Comparison of ENCODE assay signal across 8 cellular contexts in genomic region chr17:59842901-59843652, GRCh38. TPM values are rescaled to one million over a fixed set of nuclear protein-coding genes. Genes with fewer than 3 reads are reported as not detected.
DNase-seq lines count a peak whose midpoint lies in the region; ATAC-seq and TF ChIP-seq lines count a peak whose summit lies in the region.

No MANE protein-coding gene starts in this region.

- H3K4me3 Mint-ChIP-seq in osteocyte (ENCODE audit: unreplicated experiment), result peak overlapping the region; percentile 99

- no peaks in the 10 kb centered on the region for H3K9me3 Mint-ChIP-seq in osteocyte (ENCODE audit: unreplicated experiment)

- peaks cover 41% of the 10 kb centered on the region for H3K36me3 Mint-ChIP-seq in osteocyte (ENCODE audit: unreplicated experiment)

- peaks cover 60% of the 10 kb centered on the region for H3K4me1 Mint-ChIP-seq in osteocyte (ENCODE audit: unreplicated experiment)

- TF ChIP-seq CTCF in GM12865 (IDR thresholded peaks at IDR 0.05; ENCODE audit: insufficient read depth, low read depth, low read length, missing control alignments) (no peak), osteocyte (IDR thresholded peaks at IDR 0.05) (no peak)

- DNase-seq in GM12865 (ENCODE audit: low read depth) (peak; percentile 91), osteocyte (ENCODE audit: extremely low spot score, unreplicated experiment) (peak; percentile 93), SHP77 (lab: John Stamatoyannopoulos, UW) (no peak), NCI-H128 (lab: John Stamatoyannopoulos, UW; ENCODE audit: unreplicated experiment) (no peak)
- DNase-seq in effector CD4-positive, alpha-beta T cell, result peak; percentile 33

- peak overlapping the region; percentile 100 for H3K27ac Mint-ChIP-seq in osteocyte (ENCODE audit: unreplicated experiment)

- peak overlapping the region; percentile 91; the same call in 1 of the 2 replicates for H3K4me3 ChIP-seq in GM12865 (ENCODE audit: low read depth, low read length)

- no peaks in the 10 kb centered on the region for H3K27me3 Mint-ChIP-seq in osteocyte (ENCODE audit: unreplicated experiment)

- ATAC-seq in HG03175 (IDR thresholded peaks at IDR 0.05; ENCODE audit: unreplicated experiment), result peak; percentile 46
- peak; percentile 69 to 72 for ATAC-seq in activated CD4-positive, CD25-positive, alpha-beta regulatory T cell treated with anti-CD3 and anti-CD28 coated beads, Interleukin-2, amount 50 U/mL, for 24 hours
- ATAC-seq in GM19397 (IDR thresholded peaks at IDR 0.05; ENCODE audit: unreplicated experiment), result no peak

RNA-seq across cellular contexts. Expression of gene TUBD1, which starts 49.7 kb away (rescaled TPM):
- total RNA-seq in osteocyte, result 6.9 and 7.9 TPM in 2 replicates

RNA-seq across cellular contexts. Expression of gene RPS6KB1, which starts 49.8 kb away (rescaled TPM):
- 38.6 and 40.1 TPM in 2 replicates for total RNA-seq in osteocyte

Comparison
In these comparisons a context has a peak if more than half of its experiments do, and no peak if none do; other contexts are left out.
1. DNase-seq: peak in GM12865 (single experiment), effector CD4-positive, alpha-beta T cell (single experiment) and osteocyte (single experiment); none in SHP77 (0 of 2) and NCI-H128 (single experiment).